1 cellular context compared by ENCODE assay signal in genomic region chr12:56300644-56301464, GRCh38.
TF ChIP-seq lines count a peak whose summit lies in the region.

No MANE protein-coding gene starts in this region.

TF ChIP-seq in HepG2, 621 proteins besides CTCF, POLR2A, EP300 and RAD21 (continued from another document and continues in another):
- TF ChIP-seq, protein P1, sequence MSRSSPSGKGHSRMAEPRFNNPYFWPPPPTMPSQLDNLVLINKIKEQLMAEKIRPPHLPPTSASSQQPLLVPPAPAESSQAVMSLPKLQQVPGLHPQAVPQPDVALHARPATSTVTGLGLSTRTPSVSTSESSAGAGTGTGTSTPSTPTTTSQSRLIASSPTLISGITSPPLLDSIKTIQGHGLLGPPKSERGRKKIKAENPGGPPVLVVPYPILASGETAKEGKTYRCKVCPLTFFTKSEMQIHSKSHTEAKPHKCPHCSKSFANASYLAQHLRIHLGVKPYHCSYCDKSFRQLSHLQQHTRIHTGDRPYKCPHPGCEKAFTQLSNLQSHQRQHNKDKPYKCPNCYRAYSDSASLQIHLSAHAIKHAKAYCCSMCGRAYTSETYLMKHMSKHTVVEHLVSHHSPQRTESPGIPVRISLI (CRISPR knock-in tag; IDR thresholded peaks at IDR 0.05; ENCODE audit: borderline replicate concordance), result no peak
- TF ChIP-seq TSC22D2 (CRISPR knock-in tag; IDR thresholded peaks at IDR 0.05; ENCODE audit: borderline replicate concordance) (no peak), ZNF34 (CRISPR knock-in tag; IDR thresholded peaks at IDR 0.05; ENCODE audit: borderline replicate concordance) (no peak), KAT2B (IDR thresholded peaks at IDR 0.05; ENCODE audit: borderline replicate concordance, low read depth, low read length) (no peak), ZIK1 (CRISPR knock-in tag; IDR thresholded peaks at IDR 0.05; ENCODE audit: borderline replicate concordance, low read depth) (no peak), BRCA1 (CRISPR knock-in tag; IDR thresholded peaks at IDR 0.05) (no peak), ZFX (CRISPR knock-in tag; IDR thresholded peaks at IDR 0.05; ENCODE audit: low read depth) (no peak), SP4 (CRISPR knock-in tag; IDR thresholded peaks at IDR 0.05) (no peak), ZNF10 (CRISPR knock-in tag; IDR thresholded peaks at IDR 0.05; ENCODE audit: borderline replicate concordance, low read depth) (no peak), MXD3 (CRISPR knock-in tag; IDR thresholded peaks at IDR 0.05) (no peak), SRSF4 (IDR thresholded peaks at IDR 0.05; ENCODE audit: low read depth, low read length, poor library complexity, severe bottlenecking) (no peak), ZNF768 (CRISPR knock-in tag; IDR thresholded peaks at IDR 0.05) (no peak), RARG (CRISPR knock-in tag; IDR thresholded peaks at IDR 0.05; ENCODE audit: low read depth) (no peak), DR1 (CRISPR knock-in tag; IDR thresholded peaks at IDR 0.05) (no peak), ZC3H4 (CRISPR knock-in tag; IDR thresholded peaks at IDR 0.05; ENCODE audit: borderline replicate concordance) (no peak; the same call in 1 of the 2 replicates), CREM (IDR thresholded peaks at IDR 0.05) (0 out of 2 replicates have a peak, but pooled peaks have one; percentile 21), CREM (CRISPR knock-in tag; IDR thresholded peaks at IDR 0.05) (no peak), TCF12 (IDR thresholded peaks at IDR 0.05) (no peak), TCF12 (CRISPR knock-in tag; IDR thresholded peaks at IDR 0.05) (no peak), CBFB (CRISPR knock-in tag; IDR thresholded peaks at IDR 0.05) (no peak), ZNF101 (CRISPR knock-in tag; IDR thresholded peaks at IDR 0.05; ENCODE audit: borderline replicate concordance, low read depth) (no peak), TBP (CRISPR knock-in tag; IDR thresholded peaks at IDR 0.05) (no peak), ZNF563 (CRISPR knock-in tag; IDR thresholded peaks at IDR 0.05) (no peak), SSRP1 (CRISPR knock-in tag; IDR thresholded peaks at IDR 0.05) (0 out of 2 replicates have a peak, but pooled peaks have one; percentile 3), ZNF709 (CRISPR knock-in tag; IDR thresholded peaks at IDR 0.05) (no peak), XRCC5 (optimal IDR thresholded peaks at IDR 0.05; ENCODE audit: low read length) (no peak), CHD4 (IDR thresholded peaks at IDR 0.05; ENCODE audit: borderline replicate concordance, low read length) (0 out of 2 replicates have a peak, but pooled peaks have one; percentile 21), ZFP90 (CRISPR knock-in tag; IDR thresholded peaks at IDR 0.05; ENCODE audit: borderline replicate concordance) (no peak), HHEX (CRISPR knock-in tag; IDR thresholded peaks at IDR 0.05) (no peak), ZNF382 (CRISPR knock-in tag; IDR thresholded peaks at IDR 0.05; ENCODE audit: borderline replicate concordance) (no peak), ZNF136 (CRISPR knock-in tag; IDR thresholded peaks at IDR 0.05; ENCODE audit: low read depth) (no peak), KDM5A (IDR thresholded peaks at IDR 0.05; ENCODE audit: borderline replicate concordance, low read length) (peak; percentile 1; the same call in 1 of the 2 replicates), ZNF331 (CRISPR knock-in tag; IDR thresholded peaks at IDR 0.05) (no peak), PHB2 (IDR thresholded peaks at IDR 0.05; ENCODE audit: partially characterized antibody) (no peak), ZSCAN21 (CRISPR knock-in tag; IDR thresholded peaks at IDR 0.05; ENCODE audit: borderline replicate concordance) (no peak), YY1 (IDR thresholded peaks at IDR 0.05; ENCODE audit: insufficient read depth, insufficient replicate concordance, low read depth, low read length) (no peak), ZEB1 (IDR thresholded peaks at IDR 0.05; ENCODE audit: insufficient replicate concordance, low read depth) (peak; percentile 11), PHF21A (CRISPR knock-in tag; IDR thresholded peaks at IDR 0.05) (no peak), ARID2 (CRISPR knock-in tag; IDR thresholded peaks at IDR 0.05; ENCODE audit: borderline replicate concordance) (peak; percentile 26; the same call in 1 of the 2 replicates), ZNF451 (CRISPR knock-in tag; IDR thresholded peaks at IDR 0.05) (no peak), ZNF121 (CRISPR knock-in tag; IDR thresholded peaks at IDR 0.05) (no peak), RXRA (CRISPR knock-in tag; IDR thresholded peaks at IDR 0.05) (no peak), CENPT (CRISPR knock-in tag; IDR thresholded peaks at IDR 0.05; ENCODE audit: low read depth) (no peak), ZKSCAN8 (CRISPR knock-in tag; IDR thresholded peaks at IDR 0.05; ENCODE audit: borderline replicate concordance) (no peak), ZFP36L2 (CRISPR knock-in tag; IDR thresholded peaks at IDR 0.05) (no peak), RBAK (CRISPR knock-in tag; IDR thresholded peaks at IDR 0.05) (no peak), JARID2 (CRISPR knock-in tag; IDR thresholded peaks at IDR 0.05; ENCODE audit: insufficient replicate concordance) (no peak), KLF13 (CRISPR knock-in tag; IDR thresholded peaks at IDR 0.05) (no peak), GFI1 (CRISPR knock-in tag; IDR thresholded peaks at IDR 0.05; ENCODE audit: borderline replicate concordance) (no peak), ZNF607 (CRISPR knock-in tag; IDR thresholded peaks at IDR 0.05; ENCODE audit: borderline replicate concordance) (no peak), ZBTB38 (CRISPR knock-in tag; IDR thresholded peaks at IDR 0.05) (peak; percentile 26; the same call in 1 of the 2 replicates), HOXA9 (CRISPR knock-in tag; IDR thresholded peaks at IDR 0.05; ENCODE audit: borderline replicate concordance) (no peak), SCMH1 (CRISPR knock-in tag; IDR thresholded peaks at IDR 0.05; ENCODE audit: borderline replicate concordance) (no peak), SIX4 (CRISPR knock-in tag; IDR thresholded peaks at IDR 0.05) (0 out of 2 replicates have a peak, but pooled peaks have one; percentile 3), MAFF (IDR thresholded peaks at IDR 0.05; ENCODE audit: low read depth, low read length) (no peak), ZNF225 (CRISPR knock-in tag; IDR thresholded peaks at IDR 0.05) (no peak), KMT2A (CRISPR knock-in tag; IDR thresholded peaks at IDR 0.05) (no peak), NONO (IDR thresholded peaks at IDR 0.05) (no peak), NONO (CRISPR knock-in tag; conservative IDR thresholded peaks at IDR 0.05) (no peak), ZC3H13 (CRISPR knock-in tag; IDR thresholded peaks at IDR 0.05) (0 out of 2 replicates have a peak, but pooled peaks have one; percentile 13), HNF4A (CRISPR knock-in tag; IDR thresholded peaks at IDR 0.05) (peak; percentile 1; the same call in 1 of the 2 replicates), KLF11 (CRISPR knock-in tag; IDR thresholded peaks at IDR 0.05) (no peak)
- TF ChIP-seq, protein P2, sequence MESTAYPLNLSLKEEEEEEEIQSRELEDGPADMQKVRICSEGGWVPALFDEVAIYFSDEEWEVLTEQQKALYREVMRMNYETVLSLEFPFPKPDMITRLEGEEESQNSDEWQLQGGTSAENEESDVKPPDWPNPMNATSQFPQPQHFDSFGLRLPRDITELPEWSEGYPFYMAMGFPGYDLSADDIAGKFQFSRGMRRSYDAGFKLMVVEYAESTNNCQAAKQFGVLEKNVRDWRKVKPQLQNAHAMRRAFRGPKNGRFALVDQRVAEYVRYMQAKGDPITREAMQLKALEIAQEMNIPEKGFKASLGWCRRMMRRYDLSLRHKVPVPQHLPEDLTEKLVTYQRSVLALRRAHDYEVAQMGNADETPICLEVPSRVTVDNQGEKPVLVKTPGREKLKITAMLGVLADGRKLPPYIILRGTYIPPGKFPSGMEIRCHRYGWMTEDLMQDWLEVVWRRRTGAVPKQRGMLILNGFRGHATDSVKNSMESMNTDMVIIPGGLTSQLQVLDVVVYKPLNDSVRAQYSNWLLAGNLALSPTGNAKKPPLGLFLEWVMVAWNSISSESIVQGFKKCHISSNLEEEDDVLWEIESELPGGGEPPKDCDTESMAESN (CRISPR knock-in tag; conservative IDR thresholded peaks at IDR 0.05), result no peak
- TF ChIP-seq, protein P3, sequence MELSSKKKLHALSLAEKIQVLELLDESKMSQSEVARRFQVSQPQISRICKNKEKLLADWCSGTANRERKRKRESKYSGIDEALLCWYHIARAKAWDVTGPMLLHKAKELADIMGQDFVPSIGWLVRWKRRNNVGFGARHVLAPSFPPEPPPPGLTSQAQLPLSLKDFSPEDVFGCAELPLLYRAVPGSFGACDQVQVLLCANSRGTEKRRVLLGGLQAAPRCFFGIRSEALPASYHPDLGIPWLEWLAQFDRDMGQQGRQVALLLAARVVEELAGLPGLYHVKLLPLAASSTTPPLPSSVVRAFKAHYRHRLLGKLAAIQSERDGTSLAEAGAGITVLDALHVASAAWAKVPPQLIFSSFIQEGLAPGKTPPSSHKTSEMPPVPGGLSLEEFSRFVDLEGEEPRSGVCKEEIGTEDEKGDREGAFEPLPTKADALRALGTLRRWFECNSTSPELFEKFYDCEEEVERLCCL (CRISPR knock-in tag; IDR thresholded peaks at IDR 0.05; ENCODE audit: borderline replicate concordance), result no peak
- TF ChIP-seq, protein P4, sequence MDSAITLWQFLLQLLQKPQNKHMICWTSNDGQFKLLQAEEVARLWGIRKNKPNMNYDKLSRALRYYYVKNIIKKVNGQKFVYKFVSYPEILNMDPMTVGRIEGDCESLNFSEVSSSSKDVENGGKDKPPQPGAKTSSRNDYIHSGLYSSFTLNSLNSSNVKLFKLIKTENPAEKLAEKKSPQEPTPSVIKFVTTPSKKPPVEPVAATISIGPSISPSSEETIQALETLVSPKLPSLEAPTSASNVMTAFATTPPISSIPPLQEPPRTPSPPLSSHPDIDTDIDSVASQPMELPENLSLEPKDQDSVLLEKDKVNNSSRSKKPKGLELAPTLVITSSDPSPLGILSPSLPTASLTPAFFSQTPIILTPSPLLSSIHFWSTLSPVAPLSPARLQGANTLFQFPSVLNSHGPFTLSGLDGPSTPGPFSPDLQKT (CRISPR knock-in tag; IDR thresholded peaks at IDR 0.05; ENCODE audit: borderline replicate concordance), result no peak
- TF ChIP-seq, protein P5, sequence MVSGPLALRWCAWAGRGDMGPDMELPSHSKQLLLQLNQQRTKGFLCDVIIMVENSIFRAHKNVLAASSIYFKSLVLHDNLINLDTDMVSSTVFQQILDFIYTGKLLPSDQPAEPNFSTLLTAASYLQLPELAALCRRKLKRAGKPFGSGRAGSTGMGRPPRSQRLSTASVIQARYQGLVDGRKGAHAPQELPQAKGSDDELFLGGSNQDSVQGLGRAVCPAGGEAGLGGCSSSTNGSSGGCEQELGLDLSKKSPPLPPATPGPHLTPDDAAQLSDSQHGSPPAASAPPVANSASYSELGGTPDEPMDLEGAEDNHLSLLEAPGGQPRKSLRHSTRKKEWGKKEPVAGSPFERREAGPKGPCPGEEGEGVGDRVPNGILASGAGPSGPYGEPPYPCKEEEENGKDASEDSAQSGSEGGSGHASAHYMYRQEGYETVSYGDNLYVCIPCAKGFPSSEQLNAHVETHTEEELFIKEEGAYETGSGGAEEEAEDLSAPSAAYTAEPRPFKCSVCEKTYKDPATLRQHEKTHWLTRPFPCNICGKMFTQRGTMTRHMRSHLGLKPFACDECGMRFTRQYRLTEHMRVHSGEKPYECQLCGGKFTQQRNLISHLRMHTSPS (CRISPR knock-in tag; IDR thresholded peaks at IDR 0.05; ENCODE audit: low read depth), result no peak
- TF ChIP-seq, protein P6, sequence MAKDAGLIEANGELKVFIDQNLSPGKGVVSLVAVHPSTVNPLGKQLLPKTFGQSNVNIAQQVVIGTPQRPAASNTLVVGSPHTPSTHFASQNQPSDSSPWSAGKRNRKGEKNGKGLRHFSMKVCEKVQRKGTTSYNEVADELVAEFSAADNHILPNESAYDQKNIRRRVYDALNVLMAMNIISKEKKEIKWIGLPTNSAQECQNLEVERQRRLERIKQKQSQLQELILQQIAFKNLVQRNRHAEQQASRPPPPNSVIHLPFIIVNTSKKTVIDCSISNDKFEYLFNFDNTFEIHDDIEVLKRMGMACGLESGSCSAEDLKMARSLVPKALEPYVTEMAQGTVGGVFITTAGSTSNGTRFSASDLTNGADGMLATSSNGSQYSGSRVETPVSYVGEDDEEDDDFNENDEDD (CRISPR knock-in tag; IDR thresholded peaks at IDR 0.05; ENCODE audit: borderline replicate concordance), result no peak
- TF ChIP-seq, protein P7, sequence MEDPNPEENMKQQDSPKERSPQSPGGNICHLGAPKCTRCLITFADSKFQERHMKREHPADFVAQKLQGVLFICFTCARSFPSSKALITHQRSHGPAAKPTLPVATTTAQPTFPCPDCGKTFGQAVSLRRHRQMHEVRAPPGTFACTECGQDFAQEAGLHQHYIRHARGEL (CRISPR knock-in tag; IDR thresholded peaks at IDR 0.05), result no peak
- TF ChIP-seq, protein P8, sequence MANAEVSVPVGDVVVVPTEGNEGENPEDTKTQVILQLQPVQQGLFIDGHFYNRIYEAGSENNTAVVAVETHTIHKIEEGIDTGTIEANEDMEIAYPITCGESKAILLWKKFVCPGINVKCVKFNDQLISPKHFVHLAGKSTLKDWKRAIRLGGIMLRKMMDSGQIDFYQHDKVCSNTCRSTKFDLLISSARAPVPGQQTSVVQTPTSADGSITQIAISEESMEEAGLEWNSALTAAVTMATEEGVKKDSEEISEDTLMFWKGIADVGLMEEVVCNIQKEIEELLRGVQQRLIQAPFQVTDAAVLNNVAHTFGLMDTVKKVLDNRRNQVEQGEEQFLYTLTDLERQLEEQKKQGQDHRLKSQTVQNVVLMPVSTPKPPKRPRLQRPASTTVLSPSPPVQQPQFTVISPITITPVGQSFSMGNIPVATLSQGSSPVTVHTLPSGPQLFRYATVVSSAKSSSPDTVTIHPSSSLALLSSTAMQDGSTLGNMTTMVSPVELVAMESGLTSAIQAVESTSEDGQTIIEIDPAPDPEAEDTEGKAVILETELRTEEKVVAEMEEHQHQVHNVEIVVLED (CRISPR knock-in tag; IDR thresholded peaks at IDR 0.05; ENCODE audit: borderline replicate concordance), result no peak
- TF ChIP-seq, protein P9, sequence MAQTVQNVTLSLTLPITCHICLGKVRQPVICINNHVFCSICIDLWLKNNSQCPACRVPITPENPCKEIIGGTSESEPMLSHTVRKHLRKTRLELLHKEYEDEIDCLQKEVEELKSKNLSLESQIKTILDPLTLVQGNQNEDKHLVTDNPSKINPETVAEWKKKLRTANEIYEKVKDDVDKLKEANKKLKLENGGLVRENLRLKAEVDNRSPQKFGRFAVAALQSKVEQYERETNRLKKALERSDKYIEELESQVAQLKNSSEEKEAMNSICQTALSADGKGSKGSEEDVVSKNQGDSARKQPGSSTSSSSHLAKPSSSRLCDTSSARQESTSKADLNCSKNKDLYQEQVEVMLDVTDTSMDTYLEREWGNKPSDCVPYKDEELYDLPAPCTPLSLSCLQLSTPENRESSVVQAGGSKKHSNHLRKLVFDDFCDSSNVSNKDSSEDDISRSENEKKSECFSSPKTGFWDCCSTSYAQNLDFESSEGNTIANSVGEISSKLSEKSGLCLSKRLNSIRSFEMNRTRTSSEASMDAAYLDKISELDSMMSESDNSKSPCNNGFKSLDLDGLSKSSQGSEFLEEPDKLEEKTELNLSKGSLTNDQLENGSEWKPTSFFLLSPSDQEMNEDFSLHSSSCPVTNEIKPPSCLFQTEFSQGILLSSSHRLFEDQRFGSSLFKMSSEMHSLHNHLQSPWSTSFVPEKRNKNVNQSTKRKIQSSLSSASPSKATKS (CRISPR knock-in tag; IDR thresholded peaks at IDR 0.05), result no peak
